Comparison of ENCODE assay signal across 7 cellular contexts in genomic region chr17:21285164-21286065, GRCh38. TPM values are rescaled to one million over a fixed set of nuclear protein-coding genes. Genes with fewer than 3 reads are reported as not detected.
A peak's percentile ranks its signal among the peaks of the same experiment; 100 is the strongest.
DNase-seq lines count a peak whose midpoint lies in the region; ATAC-seq and TF ChIP-seq lines count a peak whose summit lies in the region.

No MANE protein-coding gene starts in this region.

- H3K4me3 ChIP-seq in lower leg skin (ENCODE audit: low read depth, poor library complexity, severe bottlenecking) = peak overlapping the region; percentile 46
- peak overlapping the region; percentile 98 for H3K4me3 ChIP-seq in thymus (ENCODE audit: low read length)

- no peaks in the 10 kb centered on the region for H3K9me3 ChIP-seq in thymus (ENCODE audit: control insufficient read depth)

- DNase-seq in GM03348 (ENCODE audit: low spot score) (peak; percentile 38), M059J (ENCODE audit: low read depth) (peak; percentile 82), MCF 10A (ENCODE audit: unreplicated experiment) (peak; percentile 72), lower leg skin (ENCODE audit: low spot score in 2 of 2) (peak in 1 of 2 donors; percentile 77), hepatic stellate cell (ENCODE audit: low spot score) (no peak)

- TF ChIP-seq CTCF in MCF 10A (IDR thresholded peaks at IDR 0.05; ENCODE audit: unreplicated experiment) = no peak
- no peak for TF ChIP-seq CTCF in lower leg skin (IDR thresholded peaks at IDR 0.05)

- peaks cover 39% of the 10 kb centered on the region for H3K4me1 ChIP-seq in thymus (ENCODE audit: control insufficient read depth, insufficient read depth, low read length)

- intact Hi-C loops in MCF 10A (cut with micrococcal nuclease) = loop anchor here (2.0 to 5.0 kb wide), 2 partner anchors 73 to 243 kb away; partner anchors contain the start of genes TMEM11 and USP22
- intact Hi-C loops in lower leg skin (cut with DNase I; ENCODE audit: low total_unique reads) = no loop called here

- peak overlapping the region; percentile 86 for H3K4me3 Mint-ChIP-seq in MCF 10A (ENCODE audit: unreplicated experiment)

- no peaks in the 10 kb centered on the region for H3K27me3 Mint-ChIP-seq in MCF 10A (ENCODE audit: insufficient read depth, unreplicated experiment)

- BruUV-seq in MCF 10A (replicated peaks; lab: Mats Ljungman, UMichigan) = no TSS peak

- H3K27ac Mint-ChIP-seq in MCF 10A (ENCODE audit: low read depth, unreplicated experiment) = peak overlapping the region; percentile 83

- no peaks in the 10 kb centered on the region for H3K36me3 Mint-ChIP-seq in MCF 10A (ENCODE audit: insufficient read depth, unreplicated experiment)

- H3K36me3 ChIP-seq in thymus (ENCODE audit: control insufficient read depth, insufficient read depth) = no peaks in the 10 kb centered on the region

- H3K27ac ChIP-seq in thymus (ENCODE audit: low read depth) = peak overlapping the region; percentile 91

- TF ChIP-seq POLR2A in lower leg skin (IDR thresholded peaks at IDR 0.05) = no peak

- H3K4me1 Mint-ChIP-seq in MCF 10A (ENCODE audit: insufficient read depth, unreplicated experiment) = peaks cover 37% of the 10 kb centered on the region

- H3K27me3 ChIP-seq in thymus (ENCODE audit: control insufficient read depth, insufficient read depth) = peaks cover 3% of the 10 kb centered on the region

- WGBS in lower leg skin, 2 donors = 1% methylated on average over 15 to 16 of the region's 16 CpGs
- 19% methylated on average over 16 of the region's 16 CpGs for WGBS in thymus

- CTCF ChIA-PET in MCF 10A (lab: Yijun Ruan, JAX) = interaction anchor here (0.6 to 1.1 kb wide), 7 partner anchors 9 to 257 kb away, joined by 3 to 5 read pairs (median 3); no protein-coding TSS in a partner anchor

- POLR2A ChIA-PET in MCF 10A (lab: Yijun Ruan, JAX) = interaction anchor here (1.0 to 4.1 kb wide), 15 partner anchors 9 to 1096 kb away, joined by 3 to 47 read pairs (median 6); partner anchors contain the start of genes DHRS7B, NATD1, TMEM11 and USP22

- no peaks in the 10 kb centered on the region for H3K9me3 Mint-ChIP-seq in MCF 10A (ENCODE audit: unreplicated experiment)

- ATAC-seq in GM21526 (IDR thresholded peaks at IDR 0.05; ENCODE audit: low FRiP score, unreplicated experiment) = no peak

RNA-seq across cellular contexts. Expression of gene MAP2K3, which starts 0.9 kb away (rescaled TPM):
- total RNA-seq in M059J (2014; rRNA removed; shearing (Covaris generic)) = 20.7 and 23.9 TPM in 2 replicates
- total RNA-seq in MCF 10A (2022) = 25.7 and 45.2 TPM in 2 replicates
- total RNA-seq in lower leg skin = 10 to 100 TPM; 54.1 to 64.1 (median 55.2) TPM
- 33.4 TPM for polyA plus RNA-seq in thymus

RNA-seq across cellular contexts. Expression of gene NATD1, which starts 32.2 kb away (rescaled TPM):
- total RNA-seq in M059J (2014; rRNA removed; shearing (Covaris generic)) = 1.7 and 2.5 TPM in 2 replicates
- 2.3 and 2.5 TPM in 2 replicates for total RNA-seq in MCF 10A (2022)
- 10 to 100 TPM; 12.3 to 18.8 (median 16.0) TPM for total RNA-seq in lower leg skin
- polyA plus RNA-seq in thymus = 4.8 TPM
